In the genomic region with DNA sequence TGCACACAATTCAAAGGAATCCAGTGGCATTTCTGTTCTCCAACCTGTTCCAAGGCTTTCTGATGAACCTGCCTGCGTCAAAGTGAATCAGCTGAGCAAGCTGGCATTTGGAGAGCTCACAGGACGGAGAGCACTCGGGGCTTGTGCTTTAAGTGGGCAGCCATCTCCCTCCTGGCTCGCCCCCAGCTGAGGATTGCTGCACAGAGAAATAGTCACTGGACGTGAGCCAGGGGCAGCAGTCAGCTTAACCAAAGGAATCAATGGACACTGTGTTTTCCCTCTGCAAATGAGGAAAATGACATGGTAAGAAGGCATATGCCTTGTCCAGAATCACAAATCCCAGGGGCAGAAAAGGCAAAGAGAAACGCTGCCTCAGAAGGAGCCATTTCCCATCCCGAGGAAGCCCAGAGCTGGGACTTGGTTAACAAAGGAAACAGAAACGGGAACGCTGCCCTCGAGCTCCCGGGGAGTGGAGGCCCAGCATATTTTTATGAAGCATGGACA, we compare ENCODE assay signal across 10 cellular contexts.
DNase-seq lines count a peak whose midpoint lies in the region; ATAC-seq and TF ChIP-seq lines count a peak whose summit lies in the region.
"Had no signal": no experiment of that assay in that cellular context is flagged by ENCODE, and none has a peak within 500 bp of the region (broad histone marks: within the 10 kb centered on the region; RNA-seq: fewer than 3 reads in every experiment).

No MANE protein-coding gene starts in this region.

- H3K4me3 ChIP-seq in thoracic aorta, result peak overlapping the region; percentile 56

- peaks cover 0 to 9% of the 10 kb centered on the region in 2 donors for H3K4me1 ChIP-seq in thoracic aorta (ENCODE audit: control insufficient read depth in 1 of 2, low read depth in 2 of 2)

- H3K27ac ChIP-seq in thoracic aorta, result peak overlapping the region; percentile 2 to 52

- no peaks in the 10 kb centered on the region for H3K9me3 ChIP-seq in thoracic aorta

- in situ Hi-C loops in SK-MEL-5 (cut with HindIII; ENCODE audit: low pct_unique_long_range_greater_than_20kb, low sequenced_read_pairs), result no loop called here

- H3K27me3 ChIP-seq in thoracic aorta (replicated peaks; ENCODE audit: insufficient read depth), result no peaks in the 10 kb centered on the region

- CTCF ChIA-PET in HEK293T (lab: Yijun Ruan, JAX), result interaction anchor here (0.8 kb wide), 1 partner anchor 8 kb away, joined by 3 read pairs; no protein-coding TSS in a partner anchor

- ATAC-seq in thoracic aorta (ENCODE audit: insufficient number of reproducible peaks, low FRiP score, low read depth), result peak; percentile 50

- POLR2A ChIA-PET in HEK293T (lab: Yijun Ruan, JAX), result no interaction called here

- TF ChIP-seq CTCF in thoracic aorta (IDR thresholded peaks at IDR 0.05), result no peak

- DNase-seq in SK-MEL-5 (ENCODE audit: low read depth, low spot score) (peak; percentile 99), fibroblast of gingiva (ENCODE audit: low read depth) (peak; percentile 36), midbrain (lab: John Stamatoyannopoulos, UW) (peak; percentile 90), thoracic aorta (ENCODE audit: low spot score) (no peak), GOT3 (lab: John Stamatoyannopoulos, UW) (no peak), HEK293T (ENCODE audit: extremely low spot score) (no peak), mesenteric fat pad (ENCODE audit: low spot score) (no peak)
- DNase-seq: activated CD4-positive, alpha-beta T cell treated with anti-CD3 and anti-CD28 coated beads for 48 hours; cortex of kidney; stimulated activated CD4-positive, alpha-beta T cell treated with anti-CD3 and anti-CD28 coated beads, Interleukin-4, amount 100 ng/mL, for 1 hour had no signal

- H3K36me3 ChIP-seq in thoracic aorta, result no peaks in the 10 kb centered on the region

TF ChIP-seq in HEK293T, 16 proteins besides CTCF, POLR2A, EP300 and RAD21:
- TF ChIP-seq BHLHE40 (IDR thresholded peaks at IDR 0.05; ENCODE audit: borderline replicate concordance) (no peak), SP1 (IDR thresholded peaks at IDR 0.05) (no peak)

Comparison
In these comparisons a context has a peak if more than half of its experiments do, and no peak if none do; other contexts are left out.
1. DNase-seq: peak in SK-MEL-5 (single experiment), fibroblast of gingiva (single experiment) and midbrain (single experiment); none in thoracic aorta (single experiment), GOT3 (single experiment), HEK293T (single experiment) and mesenteric fat pad (single experiment).